5 cellular contexts compared by ENCODE assay signal in the genomic region with DNA sequence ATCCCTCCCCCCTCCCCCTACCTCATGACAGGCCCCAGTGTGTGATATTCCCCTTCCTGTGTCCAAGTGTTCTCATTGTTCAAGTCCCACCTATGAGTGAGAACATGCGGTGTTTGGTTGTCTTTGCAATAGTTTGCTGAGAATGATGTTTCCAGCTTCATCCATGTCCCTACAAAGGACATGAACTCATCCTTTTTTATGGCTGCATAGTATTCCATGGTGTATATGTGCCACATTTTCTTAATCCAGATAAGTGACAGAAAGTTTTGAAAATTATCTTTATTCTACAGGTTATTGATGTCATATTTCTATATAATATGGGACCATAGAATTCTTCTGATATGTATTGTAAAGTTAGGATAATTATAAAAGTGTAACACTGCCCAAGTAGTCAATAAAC. TPM values are rescaled to one million over a fixed set of nuclear protein-coding genes. Genes with fewer than 3 reads are reported as not detected.
"Had no signal": no experiment of that assay in that cellular context is flagged by ENCODE, and none has a peak within 500 bp of the region (broad histone marks: within the 10 kb centered on the region; RNA-seq: fewer than 3 reads in every experiment).

No MANE protein-coding gene starts in this region.

RNA-seq across cellular contexts. Expression of a gene that starts 11.3 kb away (rescaled TPM):
- total RNA-seq: naive thymus-derived CD8-positive, alpha-beta T cell; natural killer cell treated with Interleukin-12 subunit alpha and Interleukin-12 subunit beta and Interleukin-15 and Interleukin-18, amount 100 ng/mL, for 72 hours; pulmonary artery endothelial cell had no signal
- polyA plus RNA-seq: naive thymus-derived CD4-positive, alpha-beta T cell; naive thymus-derived CD8-positive, alpha-beta T cell; smooth muscle cell had no signal
